ENCODE assay signal across 1 cellular context in the genomic region with DNA sequence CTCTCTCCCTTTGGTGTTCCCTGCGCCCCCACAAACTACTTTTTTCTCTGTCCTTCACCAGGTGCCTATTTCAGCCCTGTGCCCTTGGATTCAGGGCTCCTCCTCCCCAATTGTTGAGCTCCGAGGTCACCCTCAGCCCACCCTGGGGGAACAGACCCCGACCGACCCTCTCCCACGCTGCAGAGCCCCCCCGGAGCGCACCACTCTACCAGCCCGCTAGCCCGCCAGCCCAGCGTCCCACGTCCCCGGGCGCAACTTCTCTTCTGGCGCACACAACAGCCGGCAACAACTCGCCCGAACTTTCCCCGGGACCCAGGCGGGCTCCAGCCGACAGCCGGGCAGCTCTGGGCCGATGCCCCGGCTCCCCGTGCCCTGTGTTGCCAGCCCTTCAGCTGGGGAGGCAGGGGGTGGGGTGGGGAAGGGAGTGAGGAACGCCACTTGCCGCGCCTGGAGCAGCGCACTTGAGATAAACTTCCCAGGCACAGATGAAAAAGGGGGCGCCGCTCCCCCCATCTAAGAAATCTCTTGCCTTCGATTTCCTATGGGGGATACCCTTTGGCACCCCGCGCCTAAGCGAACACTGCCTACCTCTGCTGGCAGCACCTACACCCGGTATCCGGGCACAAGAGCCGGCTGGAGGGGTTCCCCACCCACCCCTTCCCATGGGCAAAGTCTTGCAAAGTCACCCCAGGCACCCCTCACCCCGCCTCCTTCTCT.
TF ChIP-seq lines count a peak whose summit lies in the region.

No MANE protein-coding gene starts in this region.

TF ChIP-seq in HepG2, 621 proteins besides CTCF, POLR2A, EP300 and RAD21 (continued from another document):
- TF ChIP-seq ZNF770 (CRISPR knock-in tag; IDR thresholded peaks at IDR 0.05), result no peak
- TF ChIP-seq ZNF572 (CRISPR knock-in tag; IDR thresholded peaks at IDR 0.05), result no peak
- TF ChIP-seq, protein P1, sequence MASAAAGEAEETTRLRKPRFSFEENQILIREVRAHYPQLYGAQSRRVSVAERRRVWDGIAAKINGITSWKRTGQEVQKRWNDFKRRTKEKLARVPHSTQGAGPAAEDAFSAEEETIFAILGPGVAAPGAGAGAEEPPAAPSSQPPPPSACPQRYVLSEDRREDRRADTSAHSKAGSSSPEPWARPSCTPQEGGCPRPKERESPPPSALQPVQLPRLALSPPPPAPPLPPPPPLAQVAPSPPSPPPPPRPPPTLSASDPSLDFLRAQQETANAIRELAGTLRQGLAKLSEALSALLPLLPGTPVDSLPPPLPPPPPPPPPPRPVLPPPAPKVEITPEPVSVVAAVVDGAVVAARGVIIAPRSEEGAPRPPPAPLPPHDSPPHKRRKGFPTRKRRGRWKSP (CRISPR knock-in tag; IDR thresholded peaks at IDR 0.05), result peak; percentile 68
- TF ChIP-seq, protein P2, sequence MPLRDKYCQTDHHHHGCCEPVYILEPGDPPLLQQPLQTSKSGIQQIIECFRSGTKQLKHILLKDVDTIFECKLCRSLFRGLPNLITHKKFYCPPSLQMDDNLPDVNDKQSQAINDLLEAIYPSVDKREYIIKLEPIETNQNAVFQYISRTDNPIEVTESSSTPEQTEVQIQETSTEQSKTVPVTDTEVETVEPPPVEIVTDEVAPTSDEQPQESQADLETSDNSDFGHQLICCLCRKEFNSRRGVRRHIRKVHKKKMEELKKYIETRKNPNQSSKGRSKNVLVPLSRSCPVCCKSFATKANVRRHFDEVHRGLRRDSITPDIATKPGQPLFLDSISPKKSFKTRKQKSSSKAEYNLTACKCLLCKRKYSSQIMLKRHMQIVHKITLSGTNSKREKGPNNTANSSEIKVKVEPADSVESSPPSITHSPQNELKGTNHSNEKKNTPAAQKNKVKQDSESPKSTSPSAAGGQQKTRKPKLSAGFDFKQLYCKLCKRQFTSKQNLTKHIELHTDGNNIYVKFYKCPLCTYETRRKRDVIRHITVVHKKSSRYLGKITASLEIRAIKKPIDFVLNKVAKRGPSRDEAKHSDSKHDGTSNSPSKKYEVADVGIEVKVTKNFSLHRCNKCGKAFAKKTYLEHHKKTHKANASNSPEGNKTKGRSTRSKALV (CRISPR knock-in tag; IDR thresholded peaks at IDR 0.05), result peak; percentile 97
- TF ChIP-seq EZH2 (conservative IDR thresholded peaks at IDR 0.05; ENCODE audit: low read depth, low read length), result peak; percentile 41; the same call in 1 of the 2 replicates
- TF ChIP-seq, protein P3, sequence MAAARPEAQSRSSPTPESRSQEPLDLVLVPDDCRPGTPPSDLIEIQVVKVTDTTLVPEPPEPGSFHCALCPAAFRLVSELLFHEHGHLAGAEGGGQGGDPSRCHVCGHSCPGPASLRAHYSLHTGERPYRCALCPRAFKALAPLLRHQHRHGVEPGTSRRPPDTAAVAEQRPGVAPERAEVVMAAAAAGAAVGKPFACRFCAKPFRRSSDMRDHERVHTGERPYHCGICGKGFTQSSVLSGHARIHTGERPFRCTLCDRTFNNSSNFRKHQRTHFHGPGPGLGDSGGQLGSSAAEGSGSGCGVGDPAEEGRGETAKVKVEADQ (CRISPR knock-in tag; IDR thresholded peaks at IDR 0.05; ENCODE audit: borderline replicate concordance), result no peak
- TF ChIP-seq, protein P4, sequence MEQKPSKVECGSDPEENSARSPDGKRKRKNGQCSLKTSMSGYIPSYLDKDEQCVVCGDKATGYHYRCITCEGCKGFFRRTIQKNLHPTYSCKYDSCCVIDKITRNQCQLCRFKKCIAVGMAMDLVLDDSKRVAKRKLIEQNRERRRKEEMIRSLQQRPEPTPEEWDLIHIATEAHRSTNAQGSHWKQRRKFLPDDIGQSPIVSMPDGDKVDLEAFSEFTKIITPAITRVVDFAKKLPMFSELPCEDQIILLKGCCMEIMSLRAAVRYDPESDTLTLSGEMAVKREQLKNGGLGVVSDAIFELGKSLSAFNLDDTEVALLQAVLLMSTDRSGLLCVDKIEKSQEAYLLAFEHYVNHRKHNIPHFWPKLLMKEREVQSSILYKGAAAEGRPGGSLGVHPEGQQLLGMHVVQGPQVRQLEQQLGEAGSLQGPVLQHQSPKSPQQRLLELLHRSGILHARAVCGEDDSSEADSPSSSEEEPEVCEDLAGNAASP (CRISPR knock-in tag; IDR thresholded peaks at IDR 0.05; ENCODE audit: borderline replicate concordance), result no peak
- TF ChIP-seq MTF2 (CRISPR knock-in tag; IDR thresholded peaks at IDR 0.05; ENCODE audit: borderline replicate concordance), result peak; percentile 69; the same call in 1 of the 2 replicates
- TF ChIP-seq ZHX2 (IDR thresholded peaks at IDR 0.05; ENCODE audit: low read depth), result no peak
- TF ChIP-seq ZHX2 (CRISPR knock-in tag; IDR thresholded peaks at IDR 0.05; ENCODE audit: borderline replicate concordance), result no peak
- TF ChIP-seq ZBTB4 (CRISPR knock-in tag; IDR thresholded peaks at IDR 0.05; ENCODE audit: borderline replicate concordance), result no peak
